26 cellular contexts compared by ENCODE assay signal in genomic region chr3:44419923-44420650, GRCh38. TPM values are rescaled to one million over a fixed set of nuclear protein-coding genes. Genes with fewer than 3 reads are reported as not detected.
DNase-seq lines count a peak whose midpoint lies in the region; ATAC-seq, FAIRE-seq and TF ChIP-seq lines count a peak whose summit lies in the region.
"Had no signal": no experiment of that assay in that cellular context is flagged by ENCODE, and none has a peak within 500 bp of the region (broad histone marks: within the 10 kb centered on the region; RNA-seq: fewer than 3 reads in every experiment).

No MANE protein-coding gene starts in this region.

- POLR2A ChIA-PET in K562 (lab: Yijun Ruan, JAX), result interaction anchor here (0.6 to 1.6 kb wide), 4 partner anchors 9 to 312 kb away, joined by 3 to 9 read pairs (median 4); no protein-coding TSS in a partner anchor

- no peaks in the 10 kb centered on the region for H3K27me3 ChIP-seq in K562 (ENCODE audit: control insufficient read depth in 2 of 2, insufficient read depth in 2 of 2, low read length in 2 of 2)
- H3K27me3 ChIP-seq in left lung, result no peaks in the 10 kb centered on the region
- H3K27me3 ChIP-seq in trophoblast cell (ENCODE audit: insufficient read depth, low read length), result no peaks in the 10 kb centered on the region
- H3K27me3 ChIP-seq: BLaER1 treated with 17β-estradiol and CSF1 and Interleukin-3, amounts not matched to agents 10 nM and 100 nM; SJSA1 had no signal

- FAIRE-seq in K562 (lab: Jason Lieb, UNC), result no peak
- FAIRE-seq: A204.1, D721Med, GM12878 had no signal

- H2AK5ac ChIP-seq in trophoblast cell (ENCODE audit: low read length), result no peak overlapping the region

- TF ChIP-seq RAD21 in K562 (CRISPR knock-in tag; conservative IDR thresholded peaks at IDR 0.05 in 1 of 2, IDR thresholded peaks at IDR 0.05 in 1 of 2), result no peak

- no peaks in the 10 kb centered on the region for H4K20me1 ChIP-seq in K562 (replicated peaks; ENCODE audit: control insufficient read depth, insufficient read depth, low read length)

- H3K27ac ChIP-seq in K562 (ENCODE audit: extremely low read depth, low read depth, low read length) (no peak overlapping the region), left lung (no peak overlapping the region), trophoblast cell (ENCODE audit: low read depth, low read length) (no peak overlapping the region)
- H3K27ac ChIP-seq: BLaER1 treated with 17β-estradiol and CSF1 and Interleukin-3, amounts not matched to agents 10 nM and 100 nM; GM23248; PC-9; SJSA1 had no signal

- peaks cover 9% of the 10 kb centered on the region for H3K9me1 ChIP-seq in K562 (ENCODE audit: control insufficient read depth, insufficient read depth, low read length)

- no peak overlapping the region for H2AFZ ChIP-seq in K562 (ENCODE audit: low read depth, low read length)
- H2AFZ ChIP-seq in trophoblast cell (ENCODE audit: insufficient read depth, low read length, poor library complexity), result no peak overlapping the region
- H2AFZ ChIP-seq: GM23248, PC-9 had no signal

- H3K9ac ChIP-seq in K562 (ENCODE audit: insufficient read depth in 1 of 2, low read depth in 2 of 2, low read length in 2 of 2) (peak overlapping the region in 1 of 2 experiments; percentile 63; a peak in 2 of 4 replicates), trophoblast cell (ENCODE audit: low read length) (no peak overlapping the region)
- H3K9ac ChIP-seq: BLaER1 treated with 17β-estradiol and CSF1 and Interleukin-3, amounts not matched to agents 10 nM and 100 nM; GM23248 had no signal

- H3K9me3 ChIP-seq in K562 (replicated peaks; ENCODE audit: control insufficient read depth, insufficient read depth, low read depth, low read length) (no peaks in the 10 kb centered on the region), left lung (no peaks in the 10 kb centered on the region), trophoblast cell (ENCODE audit: insufficient read depth, low read depth, low read length) (peaks cover 9% of the 10 kb centered on the region)
- H3K9me3 ChIP-seq: SJSA1 had no signal

- H3K23ac ChIP-seq in trophoblast cell (ENCODE audit: low read length), result no peak overlapping the region

- CTCF ChIA-PET in K562 (lab: Yijun Ruan, JAX; ENCODE audit: low intra/inter-chr PET ratio), result no interaction called here

- no TSS peak for BruUV-seq in K562 (replicated peaks; lab: Mats Ljungman, UMichigan)

- H3K36me3 ChIP-seq in K562 (ENCODE audit: control insufficient read depth, insufficient read depth, low read length) (peaks cover 5% of the 10 kb centered on the region; the same call in 1 of the 3 replicates), left lung (peaks cover 0 to 4% of the 10 kb centered on the region in 2 donors), trophoblast cell (ENCODE audit: control insufficient read depth in 1 of 2, insufficient read depth in 2 of 2, low read length in 2 of 2) (no peaks in the 10 kb centered on the region)
- H3K36me3 ChIP-seq: BLaER1 treated with 17β-estradiol and CSF1 and Interleukin-3, amounts not matched to agents 10 nM and 100 nM; SJSA1 had no signal

- intact Hi-C loops in K562 (cut with micrococcal nuclease) (no loop called here), left lung (cut with DNase I) (no loop called here)

- in situ Hi-C loops in K562 (cut with MboI), result no loop called here

- TF ChIP-seq POLR2A in K562 (conservative IDR thresholded peaks at IDR 0.05), result no peak

- ATAC-seq in K562 (no peak), left lung (peak; percentile 77), HG02798 (IDR thresholded peaks at IDR 0.05; ENCODE audit: poor library complexity, unreplicated experiment) (no peak)
- ATAC-seq: GM12878 had no signal

- no peak overlapping the region for H3K18ac ChIP-seq in trophoblast cell (ENCODE audit: low read length)

- H4K91ac ChIP-seq in trophoblast cell (ENCODE audit: low read depth, low read length), result no peak overlapping the region

- peak; percentile 81 for DNase-seq in DMS53 (lab: John Stamatoyannopoulos, UW)
- DNase-seq in K562 (ENCODE audit: extremely low read depth in 1 of 4, low spot score in 3 of 4), result peak in 1 of 4 experiments; percentile 31
- DNase-seq in left lung, result no peak
- DNase-seq in trophoblast cell, result peak; percentile 49 to 74
- DNase-seq in SKM-1 (lab: John Stamatoyannopoulos, UW; ENCODE audit: unreplicated experiment), result no peak
- DNase-seq in NCI-H2196 treated with DMSO at 0.1 percent for 48 hours (lab: John Stamatoyannopoulos, UW; ENCODE audit: unreplicated experiment), result no peak
- DNase-seq: AML-193; CD4-positive, alpha-beta T cell; GDM1; GM23248; H9; Kasumi-1; NCI-H1092 treated with DMSO at 0.1 percent for 48 hours; NCI-H1436; NCI-H187; NCI-H2171 treated with DMSO at 0.1 percent for 48 hours; NCI-H446; NCI-H526 treated with DMSO at 0.1 percent for 48 hours; Right ventricle myocardium superior had no signal

- no peak overlapping the region for H3K4ac ChIP-seq in trophoblast cell (ENCODE audit: low read depth, low read length)

- no peaks in the 10 kb centered on the region for H3K79me1 ChIP-seq in trophoblast cell (ENCODE audit: low read length)

- TF ChIP-seq CTCF in K562 (IDR thresholded peaks at IDR 0.05 in 2 of 3, conservative IDR thresholded peaks at IDR 0.05 in 1 of 3; ENCODE audit: insufficient read depth in 2 of 3, low read depth in 1 of 3, low read length in 3 of 3), result no peak
- no peak for TF ChIP-seq CTCF in left lung (IDR thresholded peaks at IDR 0.05)

- H3K14ac ChIP-seq in trophoblast cell (ENCODE audit: low read length), result no peak overlapping the region

- H3K4me1 ChIP-seq in K562 (replicated peaks in 1 of 2; ENCODE audit: control insufficient read depth in 2 of 2, insufficient read depth in 2 of 2, low read length in 2 of 2) (peaks cover 0 to 29% of the 10 kb centered on the region in 2 experiments; a peak in 3 of 5 replicates), left lung (no peaks in the 10 kb centered on the region), trophoblast cell (ENCODE audit: control insufficient read depth in 1 of 2, insufficient read depth in 2 of 2, low read length in 2 of 2) (peaks cover 0 to 5% of the 10 kb centered on the region in 2 experiments)
- H3K4me1 ChIP-seq: BLaER1 treated with 17β-estradiol and CSF1 and Interleukin-3, amounts not matched to agents 10 nM and 100 nM; SJSA1 had no signal

- H3K79me2 ChIP-seq in K562 (ENCODE audit: control insufficient read depth, insufficient read depth, low read length) (no peaks in the 10 kb centered on the region), trophoblast cell (ENCODE audit: control insufficient read depth, insufficient read depth, low read length, poor library complexity) (no peaks in the 10 kb centered on the region)

- no peak overlapping the region for H4K8ac ChIP-seq in trophoblast cell (ENCODE audit: low read depth, low read length)

- H4K12ac ChIP-seq in trophoblast cell (ENCODE audit: low read depth, low read length), result no peak overlapping the region

- 67% methylated on average over 14 of the region's 14 CpGs for WGBS in K562 (ENCODE audit: insufficient coverage, low coverage, missing lambda C conversion rate)
- WGBS in trophoblast cell (ENCODE audit: extremely low coverage, insufficient coverage, insufficient read length), result no CpG with 5 or more reads among the region's 14 CpGs

- H2BK12ac ChIP-seq in trophoblast cell (ENCODE audit: low read length), result no peak overlapping the region

- no peak overlapping the region for H2BK5ac ChIP-seq in trophoblast cell (ENCODE audit: low read depth, low read length, poor library complexity)

- H2BK120ac ChIP-seq in trophoblast cell (ENCODE audit: insufficient read depth, low read length, poor library complexity), result no peak overlapping the region

- no peak overlapping the region for H3K4me3 ChIP-seq in K562
- no peak overlapping the region for H3K4me3 ChIP-seq in left lung
- H3K4me3 ChIP-seq in trophoblast cell (ENCODE audit: low read depth, low read length), result no peak overlapping the region
- H3K4me3 ChIP-seq: BLaER1 treated with 17β-estradiol and CSF1 and Interleukin-3, amounts not matched to agents 10 nM and 100 nM; GM12878; GM23248; PC-9; SJSA1 had no signal

- TF ChIP-seq EP300 in K562 (IDR thresholded peaks at IDR 0.05; ENCODE audit: low read length), result no peak

- H3K4me2 ChIP-seq in K562 (ENCODE audit: insufficient read depth, low read length) (no peak overlapping the region), trophoblast cell (ENCODE audit: low read length) (no peak overlapping the region)
- H3K4me2 ChIP-seq: BLaER1 treated with 17β-estradiol and CSF1 and Interleukin-3, amounts not matched to agents 10 nM and 100 nM; PC-9 had no signal

TF ChIP-seq in K562, 482 proteins besides CTCF, POLR2A, EP300 and RAD21 (continues in another document):
- TF ChIP-seq ZKSCAN8 (CRISPR knock-in tag; IDR thresholded peaks at IDR 0.05) (no peak), POLR2G (IDR thresholded peaks at IDR 0.05; ENCODE audit: low read depth, low read length) (0 out of 2 replicates have a peak, but pooled peaks have one; percentile 21), SMAD1 (IDR thresholded peaks at IDR 0.05; ENCODE audit: low read depth, low read length, partially characterized antibody) (no peak)

RNA-seq across cellular contexts. Expression of gene ZNF445, which starts 57.4 kb away (rescaled TPM):
- total RNA-seq in K562 (2011; cell fraction: chromatin; rRNA removed; ENCODE audit: low replicate concordance), result 68.7 and 76.5 TPM in 2 replicates
- 40.7 and 42.0 TPM in 2 replicates for total RNA-seq in K562 (2011; cell fraction: nucleolus; rRNA removed)
- total RNA-seq in K562 (2011; cell fraction: nucleoplasm; rRNA removed), result 53.5 and 72.7 TPM in 2 replicates
- total RNA-seq in K562 (2014; rRNA removed) (5.8 and 7.9 TPM in 2 replicates), K562 (2014; rRNA removed; fragmentation: Illumina TruSeq; extraction: Trizol) (13.9 and 14.3 TPM in 2 replicates), K562 (2015; rRNA removed; fragmentation: Illumina TruSeq; extraction: Trizol) (14.0 and 15.0 TPM in 2 replicates), K562 (2021) (24.2 and 26.9 TPM in 2 replicates), left lung (10 to 100 TPM; 18.1 to 18.3 TPM)
- polyA plus RNA-seq in K562 (2011; rRNA removed) (10.6 and 11.8 TPM in 2 replicates), K562 (2014; fragmentation: Illumina TruSeq; extraction: Trizol) (9.5 and 9.9 TPM in 2 replicates), K562 (2014; fragmentation: Nextera tagmentation; extraction: Ambion mirVana) (1 to 10 TPM; 1.2 to 1.8 TPM), K562 (2014; rRNA removed) (12.4 and 13.1 TPM in 2 replicates)
- polyA plus RNA-seq in K562 (2011; cell fraction: cytosol; rRNA removed), result 4.0 and 6.6 TPM in 2 replicates
- polyA plus RNA-seq in K562 (2011; cell fraction: nucleus; rRNA removed), result 22.0 and 24.1 TPM in 2 replicates
- polyA plus RNA-seq in K562 (2012), result 6.6 and 7.6 TPM in 2 replicates
- polyA minus RNA-seq in K562 (2011; rRNA and poly(A)+ RNA removed), result 22.8 and 24.7 TPM in 2 replicates
- 8.6 and 11.1 TPM in 2 replicates for polyA minus RNA-seq in K562 (2011; cell fraction: cytosol; rRNA and poly(A)+ RNA removed)
- polyA minus RNA-seq in K562 (2011; cell fraction: nucleus; rRNA and poly(A)+ RNA removed), result 14.1 and 22.8 TPM in 2 replicates
- polyA plus RNA-seq in trophoblast cell (2013), result 7.0 and 7.3 TPM in 2 replicates

Comparison
In these comparisons a context has a peak if more than half of its experiments do, and no peak if none do; other contexts are left out.
1. DNase-seq: peak in DMS53 (single experiment) and trophoblast cell (2 of 2); none in left lung (0 of 2), SKM-1 (single experiment) and NCI-H2196 treated with DMSO at 0.1 percent for 48 hours (single experiment).